8 cellular contexts compared by ENCODE assay signal in genomic region chr4:110970642-110971041, GRCh38.
DNase-seq lines count a peak whose midpoint lies in the region; ATAC-seq lines count a peak whose summit lies in the region.

No MANE protein-coding gene starts in this region.

- peak; percentile 91 for ATAC-seq in GM21360 (IDR thresholded peaks at IDR 0.05; ENCODE audit: unreplicated experiment)
- peak; percentile 79 for ATAC-seq in left lobe of liver
- no peak for ATAC-seq in HG03460 (IDR thresholded peaks at IDR 0.05; ENCODE audit: unreplicated experiment)

- DNase-seq in NCI-H1417 (lab: John Stamatoyannopoulos, UW) (peak; percentile 1 to 56 (median 20)), NCI-H1417 treated with DMSO at 0.1 percent for 48 hours (lab: John Stamatoyannopoulos, UW) (no peak), HUDEP-2 (lab: John Stamatoyannopoulos, UW; ENCODE audit: unreplicated experiment in 76 of 76) (peak in 58 of 76 experiments; percentile 0 to 61 (median 18)), UCSD-AML1 (lab: John Stamatoyannopoulos, UW; ENCODE audit: unreplicated experiment) (peak; percentile 11), left lobe of liver (ENCODE audit: low spot score) (peak; percentile 43), SW 1271 (lab: John Stamatoyannopoulos, UW) (no peak)

Comparison
In these comparisons a context has a peak if more than half of its experiments do, and no peak if none do; other contexts are left out.
1. DNase-seq: peak in NCI-H1417 (3 of 3), HUDEP-2 (58 of 76), UCSD-AML1 (single experiment) and left lobe of liver (single experiment); none in NCI-H1417 treated with DMSO at 0.1 percent for 48 hours (single experiment) and SW 1271 (0 of 2).